In the genomic region with DNA sequence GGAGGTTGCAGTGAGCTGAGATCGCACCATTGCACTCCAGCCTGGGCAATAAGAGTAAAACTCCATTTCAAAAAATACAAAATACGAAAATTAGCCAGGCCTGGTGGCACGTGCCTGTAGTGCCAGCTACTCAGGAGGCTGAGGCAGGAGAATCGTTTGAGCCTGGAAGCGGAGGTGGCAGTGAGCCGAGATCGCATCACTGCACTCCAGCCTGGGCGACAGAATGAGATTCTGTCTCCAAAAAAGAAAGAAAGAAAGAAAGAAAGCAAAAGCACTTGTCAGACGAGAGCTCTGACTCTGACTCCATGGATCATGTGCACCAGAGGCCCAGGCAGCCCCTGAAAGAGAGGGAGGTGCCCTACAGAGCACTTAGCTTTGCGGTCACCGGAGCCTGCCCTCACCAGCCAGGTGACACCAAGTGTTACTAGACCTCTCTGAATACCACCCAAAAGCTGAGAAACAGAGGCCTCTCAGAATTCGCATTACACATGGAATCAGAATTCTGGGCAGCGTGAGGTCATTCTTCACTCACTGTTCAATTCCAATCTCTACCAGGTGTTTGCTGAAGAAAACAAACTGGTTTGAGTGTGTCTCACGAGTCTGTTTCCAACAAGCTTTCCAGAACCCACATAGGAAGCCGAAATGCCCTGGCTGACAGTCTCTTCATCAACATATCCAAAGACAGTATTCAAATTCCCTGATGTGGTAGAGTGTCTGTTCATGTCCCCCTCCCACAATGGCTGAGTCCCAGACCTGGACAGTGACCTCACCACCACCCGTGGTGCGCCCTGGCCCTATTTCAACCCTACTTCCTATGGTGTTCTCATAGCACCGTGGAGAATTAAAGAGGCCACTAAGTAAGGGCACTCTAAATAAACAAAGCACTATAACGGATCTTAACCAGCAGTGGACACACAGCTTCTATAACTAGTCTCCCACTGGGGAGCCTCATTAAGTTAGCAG, we compare ENCODE assay signal across 8 cellular contexts. TPM values are rescaled to one million over a fixed set of nuclear protein-coding genes. Genes with fewer than 3 reads are reported as not detected.
DNase-seq lines count a peak whose midpoint lies in the region; ATAC-seq, FAIRE-seq and TF ChIP-seq lines count a peak whose summit lies in the region.

No MANE protein-coding gene starts in this region.

- TF ChIP-seq CTCF in esophagus muscularis mucosa (IDR thresholded peaks at IDR 0.05) (no peak), GM10248 (IDR thresholded peaks at IDR 0.05; ENCODE audit: control extremely low read depth, extremely low read depth, low read depth, missing control alignments) (no peak)

- H3K36me3 ChIP-seq in esophagus muscularis mucosa = peaks cover 17 to 25% (median 23%) of the 10 kb centered on the region in 4 donors

- DNase-seq in NCI-H2029 (lab: John Stamatoyannopoulos, UW) = peak; percentile 2
- no peak for DNase-seq in NCI-H2029 treated with DMSO at 0.1 percent for 48 hours (lab: John Stamatoyannopoulos, UW)
- DNase-seq in RPMI7951 (ENCODE audit: low read depth) = peak; percentile 33
- DNase-seq in esophagus muscularis mucosa (ENCODE audit: extremely low spot score) = no peak
- peak; percentile 56 for DNase-seq in occipital lobe (lab: John Stamatoyannopoulos, UW)
- DNase-seq in GM19239 (ENCODE audit: insufficient read length, low spot score) = no peak
- DNase-seq in GM10248 (ENCODE audit: extremely low spot score) = no peak

- CTCF ChIA-PET in GM10248 (lab: Yijun Ruan, JAX) = interaction anchor here (0.9 to 2.2 kb wide), 3 partner anchors 9 to 28 kb away, joined by 3 to 6 read pairs (median 3); no protein-coding TSS in a partner anchor

- intact Hi-C loops in esophagus muscularis mucosa (cut with DNase I) = loop anchor here (2.0 to 5.0 kb wide), 3 partner anchors 83 to 235 kb away; partner anchors contain the start of gene MPRIP

- peaks cover 37 to 62% (median 48%) of the 10 kb centered on the region in 4 donors for H3K4me1 ChIP-seq in esophagus muscularis mucosa

- no peak for TF ChIP-seq EP300 in esophagus muscularis mucosa (IDR thresholded peaks at IDR 0.05)

- no peak for TF ChIP-seq POLR2A in esophagus muscularis mucosa (IDR thresholded peaks at IDR 0.05; ENCODE audit: low read depth)

- 57% methylated on average over 16 of the region's 19 CpGs for WGBS in esophagus muscularis mucosa

- no peak for FAIRE-seq in GM19239 (lab: Jason Lieb, UNC)

- H3K9me3 ChIP-seq in esophagus muscularis mucosa = no peaks in the 10 kb centered on the region

- no peaks in the 10 kb centered on the region for H3K27me3 ChIP-seq in esophagus muscularis mucosa

- no peak for ATAC-seq in HG03108 (IDR thresholded peaks at IDR 0.05; ENCODE audit: unreplicated experiment)

- H3K27ac ChIP-seq in esophagus muscularis mucosa (replicated peaks in 1 of 4) = peak overlapping the region; percentile 92 to 98 (median 96)

- POLR2A ChIA-PET in GM10248 (lab: Yijun Ruan, JAX) = interaction anchor here (0.7 to 2.3 kb wide), 7 partner anchors 8 to 168 kb away, joined by 3 to 7 read pairs (median 4); no protein-coding TSS in a partner anchor

- H3K4me3 ChIP-seq in esophagus muscularis mucosa = peak overlapping the region; percentile 89 to 100 (median 96)

RNA-seq across cellular contexts. Expression of gene FLCN, which starts 1.5 kb away (rescaled TPM):
- total RNA-seq in RPMI7951 (2014; rRNA removed; shearing (Covaris generic)) = 9.4 and 11.3 TPM in 2 replicates
- total RNA-seq in esophagus muscularis mucosa (10 to 100 TPM; 21.5 to 64.7 (median 45.5) TPM), occipital lobe (29.3 TPM)

RNA-seq across cellular contexts. Expression of gene PLD6, which starts 29.4 kb away (rescaled TPM):
- total RNA-seq in RPMI7951 (2014; rRNA removed; shearing (Covaris generic)) = 0.24 and 0.29 TPM in 2 replicates
- 10 to 100 TPM in 1 of 4 donors, 1 to 10 TPM in 3; 3.1 to 13.7 (median 6.9) TPM for total RNA-seq in esophagus muscularis mucosa
- total RNA-seq in occipital lobe = 9.2 TPM

RNA-seq across cellular contexts. Expression of gene COPS3, which starts 45.6 kb away (rescaled TPM):
- 140 TPM in 2 replicates for total RNA-seq in RPMI7951 (2014; rRNA removed; shearing (Covaris generic))
- total RNA-seq in esophagus muscularis mucosa (10 to 100 TPM; 49.3 to 72.6 (median 59.1) TPM), occipital lobe (113 TPM)

Comparison
In these comparisons a context has a peak if more than half of its experiments do, and no peak if none do; other contexts are left out.
1. DNase-seq: peak in NCI-H2029 (single experiment), RPMI7951 (single experiment) and occipital lobe (single experiment); none in NCI-H2029 treated with DMSO at 0.1 percent for 48 hours (single experiment), esophagus muscularis mucosa (single experiment), GM19239 (single experiment) and GM10248 (single experiment).